In the genomic region with DNA sequence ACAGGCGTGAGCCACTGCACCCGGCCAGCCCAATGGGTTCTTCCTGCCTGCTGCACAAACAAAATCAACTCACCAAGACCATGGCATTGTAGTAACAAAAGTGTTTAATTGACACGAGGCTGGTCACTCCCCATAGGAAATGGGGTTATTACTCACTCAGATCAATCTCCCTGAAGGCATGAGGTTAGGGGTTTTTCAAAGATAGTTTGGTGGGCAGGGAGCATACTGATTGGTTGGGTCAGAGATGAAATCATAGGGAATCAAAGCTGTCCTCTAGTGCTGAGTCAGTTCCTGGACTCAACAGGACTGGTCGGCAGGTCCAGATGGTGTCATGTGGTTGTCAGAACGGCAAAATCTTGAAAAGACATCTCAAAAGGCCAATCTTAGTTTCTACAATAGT, we compare ENCODE assay signal across 21 cellular contexts.
A peak's percentile ranks its signal among the peaks of the same experiment; 100 is the strongest.
DNase-seq lines count a peak whose midpoint lies in the region; ATAC-seq, FAIRE-seq and TF ChIP-seq lines count a peak whose summit lies in the region.
"Had no signal": no experiment of that assay in that cellular context is flagged by ENCODE, and none has a peak within 500 bp of the region (broad histone marks: within the 10 kb centered on the region; RNA-seq: fewer than 3 reads in every experiment).

No MANE protein-coding gene starts in this region.

- dilution Hi-C loops in IMR-90 (cut with HindIII; ENCODE audit: low sequenced_read_pairs, unreplicated experiment), result no loop called here

- TF ChIP-seq POLR2A in IMR-90 (IDR thresholded peaks at IDR 0.05; ENCODE audit: low read depth, low read length) (no peak), K562 (conservative IDR thresholded peaks at IDR 0.05) (no peak)

- DNase-seq in EL, result peak; percentile 64
- peak; percentile 20 for DNase-seq in IMR-90
- DNase-seq in K562 (ENCODE audit: extremely low read depth in 1 of 4, low spot score in 3 of 4), result no peak
- no peak for DNase-seq in mesothelial cell of epicardium (ENCODE audit: low spot score in 2 of 2, unreplicated experiment in 2 of 2)
- DNase-seq in mucosa of gallbladder (ENCODE audit: low spot score), result no peak
- no peak for DNase-seq in NCI-H82 treated with DMSO at 0.1 percent for 48 hours (lab: John Stamatoyannopoulos, UW; ENCODE audit: unreplicated experiment)
- no peak for DNase-seq in dorsolateral prefrontal cortex
- DNase-seq: CD4-positive, alpha-beta T cell; cerebellar nuclear complex; DMS53; endodermal cell; kidney glomerular epithelial cell; NCI-H1105; NCI-H524; stimulated activated naive B cell treated with anti-CD40 and anti-IgM and Interleukin-4, amounts not matched to agents 10 μg/mL and 1 μg/mL and 100 μg/mL, for 72 hours; transverse colon had no signal

- no peak overlapping the region for H2AK5ac ChIP-seq in IMR-90 (ENCODE audit: low read depth, low read length)

- no CpG with 5 or more reads among the region's 5 CpGs for whole genome bisulfite sequencing in IMR-90 (ENCODE audit: extremely low coverage in 2 of 2, insufficient read length in 1 of 2), 2 experiments
- 50% methylated on average over 5 of the region's 5 CpGs for WGBS in K562 (ENCODE audit: insufficient coverage, low coverage, missing lambda C conversion rate)

- H2AK9ac ChIP-seq in IMR-90 (replicated peaks; ENCODE audit: low read depth, low read length, poor library complexity), result no peak overlapping the region

- H3K4me3 ChIP-seq in IMR-90 (ENCODE audit: insufficient read depth, low read depth, low read length), result no peak overlapping the region
- no peak overlapping the region for H3K4me3 ChIP-seq in K562
- no peak overlapping the region for H3K4me3 ChIP-seq in dorsolateral prefrontal cortex
- H3K4me3 ChIP-seq: neural progenitor cell, transverse colon had no signal

- BruUV-seq in IMR-90 (replicated peaks; lab: Mats Ljungman, UMichigan) (no TSS peak), K562 (replicated peaks; lab: Mats Ljungman, UMichigan) (no TSS peak)

- no peak overlapping the region for H4K8ac ChIP-seq in IMR-90 (ENCODE audit: low read depth in 2 of 2, low read length in 2 of 2)

- no peak overlapping the region for H3K9ac ChIP-seq in IMR-90 (ENCODE audit: low read depth, low read length)
- H3K9ac ChIP-seq in K562 (ENCODE audit: insufficient read depth in 1 of 2, low read depth in 2 of 2, low read length in 2 of 2), result no peak overlapping the region
- H3K9ac ChIP-seq: KMS-11, neural progenitor cell had no signal

- no peak overlapping the region for H3K56ac ChIP-seq in IMR-90 (ENCODE audit: extremely low read depth, insufficient read depth, low read length)

- no peaks in the 10 kb centered on the region for H3K9me1 ChIP-seq in IMR-90 (ENCODE audit: insufficient read depth, low read length)
- H3K9me1 ChIP-seq in K562 (ENCODE audit: control insufficient read depth, insufficient read depth, low read length), result no peaks in the 10 kb centered on the region

- FAIRE-seq in K562 (lab: Jason Lieb, UNC), result no peak

- TF ChIP-seq RAD21 in IMR-90 (IDR thresholded peaks at IDR 0.05; ENCODE audit: low read length) (no peak), K562 (CRISPR knock-in tag; conservative IDR thresholded peaks at IDR 0.05 in 1 of 2, IDR thresholded peaks at IDR 0.05 in 1 of 2) (no peak)

- no peak overlapping the region for H2BK5ac ChIP-seq in IMR-90 (ENCODE audit: low read depth, low read length, poor library complexity, severe bottlenecking)

- H3K36me3 ChIP-seq in IMR-90 (ENCODE audit: control insufficient read depth, insufficient read depth, low read length), result no peaks in the 10 kb centered on the region
- H3K36me3 ChIP-seq in K562 (ENCODE audit: control insufficient read depth, insufficient read depth, low read length), result no peaks in the 10 kb centered on the region; the same call in 2 of the 3 replicates
- H3K36me3 ChIP-seq: neural progenitor cell, transverse colon had no signal

- no peak overlapping the region for H2BK15ac ChIP-seq in IMR-90 (ENCODE audit: low read depth, low read length)

- no peak overlapping the region for H3K4me2 ChIP-seq in IMR-90 (ENCODE audit: low read depth, low read length)
- no peak overlapping the region for H3K4me2 ChIP-seq in K562 (ENCODE audit: insufficient read depth, low read length)
- H3K4me2 ChIP-seq: KMS-11, neural progenitor cell had no signal

- no peak overlapping the region for H4K5ac ChIP-seq in IMR-90 (ENCODE audit: low read depth, low read length)

- no peak overlapping the region for H3K4me3 Mint-ChIP-seq in mesothelial cell of epicardium
- H3K4me3 Mint-ChIP-seq: CD4-positive, alpha-beta T cell; endodermal cell; neural progenitor cell; stimulated activated naive B cell treated with anti-CD40 and anti-IgM and Interleukin-4, amounts not matched to agents 10 μg/mL and 1 μg/mL and 100 μg/mL, for 72 hours had no signal

- no peak overlapping the region for H2BK20ac ChIP-seq in IMR-90 (ENCODE audit: low read depth, low read length)

- H3K27ac Mint-ChIP-seq in mesothelial cell of epicardium, result peak overlapping the region; percentile 2
- H3K27ac Mint-ChIP-seq: activated T-helper 2 cell treated with anti-CD3 and anti-CD28 coated beads, Interferon-gamma antibody, Interleukin-2, Interleukin-4, amounts not matched to agents 10 μg/mL and 5 μg/mL and 100 μg/mL, durations not matched to agents 14 hours and 24 hours and 36 hours; CD4-positive, alpha-beta T cell; endodermal cell; neural progenitor cell; stimulated activated naive B cell treated with anti-CD40 and anti-IgM and Interleukin-4, amounts not matched to agents 10 μg/mL and 1 μg/mL and 100 μg/mL, for 72 hours had no signal

- H3K9me3 ChIP-seq in IMR-90 (ENCODE audit: control insufficient read depth, insufficient read depth, low read length), result no peaks in the 10 kb centered on the region; the same call in 1 of the 2 replicates
- no peaks in the 10 kb centered on the region; the same call in 1 of the 2 replicates for H3K9me3 ChIP-seq in K562 (replicated peaks; ENCODE audit: control insufficient read depth, insufficient read depth, low read depth, low read length)
- H3K9me3 ChIP-seq: transverse colon had no signal

- in situ Hi-C loops in IMR-90 (cut with MboI; ENCODE audit: low sequenced_read_pairs) (no loop called here), K562 (cut with MboI) (no loop called here)

- H2AFZ ChIP-seq in IMR-90 (replicated peaks; ENCODE audit: low read length, poor library complexity) (no peak overlapping the region), K562 (ENCODE audit: low read depth, low read length) (no peak overlapping the region)
- H2AFZ ChIP-seq: neural progenitor cell had no signal

- H3K36me3 Mint-ChIP-seq in mesothelial cell of epicardium, result peaks cover 3% of the 10 kb centered on the region

- peaks cover 15% of the 10 kb centered on the region for H3K9me3 Mint-ChIP-seq in mesothelial cell of epicardium

- H3K4ac ChIP-seq in IMR-90 (ENCODE audit: low read depth, low read length), result no peak overlapping the region

- H4K20me1 ChIP-seq in IMR-90 (ENCODE audit: insufficient read depth, low read length) (no peaks in the 10 kb centered on the region), K562 (replicated peaks; ENCODE audit: control insufficient read depth, insufficient read depth, low read length) (no peaks in the 10 kb centered on the region)

- H4K91ac ChIP-seq in IMR-90 (ENCODE audit: insufficient read depth, low read depth, low read length), result no peak overlapping the region

- POLR2A ChIA-PET in IMR-90 (lab: Charles Lee; ENCODE audit: unreplicated experiment) (no interaction called here), K562 (lab: Yijun Ruan, JAX) (no interaction called here)

- no peak for TF ChIP-seq EP300 in K562 (IDR thresholded peaks at IDR 0.05; ENCODE audit: low read length)

- H3K18ac ChIP-seq in IMR-90 (ENCODE audit: low read depth, low read length), result no peak overlapping the region

- ATAC-seq in IMR-90 (ENCODE audit: low read depth), result no peak
- ATAC-seq in K562, result no peak
- ATAC-seq in GM18520 (IDR thresholded peaks at IDR 0.05; ENCODE audit: unreplicated experiment), result no peak
- ATAC-seq: activated CD4-positive, CD25-positive, alpha-beta regulatory T cell treated with anti-CD3 and anti-CD28 coated beads, Interleukin-2, amount 50 U/mL, for 24 hours; stimulated activated naive B cell treated with anti-CD40 and anti-IgM and Interleukin-4, amounts not matched to agents 10 μg/mL and 1 μg/mL and 100 μg/mL, for 72 hours had no signal

- no peak overlapping the region for H3K23ac ChIP-seq in IMR-90 (ENCODE audit: low read depth, low read length)

- peaks cover 17% of the 10 kb centered on the region for H3K4me1 Mint-ChIP-seq in mesothelial cell of epicardium

- CTCF ChIA-PET in IMR-90 (lab: Yijun Ruan, JAX) (no interaction called here), K562 (lab: Yijun Ruan, JAX; ENCODE audit: low intra/inter-chr PET ratio) (no interaction called here)

- no peak overlapping the region for H3K14ac ChIP-seq in IMR-90 (replicated peaks; ENCODE audit: low read depth, low read length)

- intact Hi-C loops in IMR-90 (cut with micrococcal nuclease), result no loop called here
- intact Hi-C loops in K562 (cut with micrococcal nuclease), result no loop called here
- intact Hi-C loops in dorsolateral prefrontal cortex (cut with DNase I), result no loop called here

- no peaks in the 10 kb centered on the region for H3K27me3 Mint-ChIP-seq in mesothelial cell of epicardium (ENCODE audit: low read depth)
- H3K27me3 Mint-ChIP-seq: CD4-positive, alpha-beta T cell; stimulated activated naive B cell treated with anti-CD40 and anti-IgM and Interleukin-4, amounts not matched to agents 10 μg/mL and 1 μg/mL and 100 μg/mL, for 72 hours had no signal

- H2BK120ac ChIP-seq in IMR-90 (ENCODE audit: low read depth, low read length), result no peak overlapping the region

- no peak for TF ChIP-seq CTCF in IMR-90 (conservative IDR thresholded peaks at IDR 0.05; ENCODE audit: low read depth, low read length)
- TF ChIP-seq CTCF in K562 (IDR thresholded peaks at IDR 0.05 in 2 of 3, conservative IDR thresholded peaks at IDR 0.05 in 1 of 3; ENCODE audit: insufficient read depth in 2 of 3, low read depth in 1 of 3, low read length in 3 of 3), result no peak
- no peak for TF ChIP-seq CTCF in mesothelial cell of epicardium (IDR thresholded peaks at IDR 0.05; ENCODE audit: unreplicated experiment)
- TF ChIP-seq CTCF in dorsolateral prefrontal cortex (IDR thresholded peaks at IDR 0.05 in 54 of 56, conservative IDR thresholded peaks at IDR 0.05 in 2 of 56; ENCODE audit: low read depth in 1 of 56, partially characterized antibody in 56 of 56), result no peak

- no peak overlapping the region for H3K27ac ChIP-seq in IMR-90 (ENCODE audit: insufficient read depth, low read length)
- no peak overlapping the region for H3K27ac ChIP-seq in K562 (ENCODE audit: extremely low read depth, low read depth, low read length)
- no peak overlapping the region for H3K27ac ChIP-seq in dorsolateral prefrontal cortex
- H3K27ac ChIP-seq: KMS-11, neural progenitor cell, transverse colon had no signal

- peaks cover 2% of the 10 kb centered on the region; the same call in 1 of the 2 replicates for H3K27me3 ChIP-seq in IMR-90 (ENCODE audit: control insufficient read depth, insufficient read depth, low read length)
- no peaks in the 10 kb centered on the region for H3K27me3 ChIP-seq in K562 (ENCODE audit: control insufficient read depth in 2 of 2, insufficient read depth in 2 of 2, low read length in 2 of 2)
- no peaks in the 10 kb centered on the region for H3K27me3 ChIP-seq in dorsolateral prefrontal cortex
- H3K27me3 ChIP-seq: neural progenitor cell, transverse colon had no signal

- H3K79me1 ChIP-seq in IMR-90 (ENCODE audit: low read depth in 1 of 2, low read length in 2 of 2), result no peaks in the 10 kb centered on the region

- H3K79me2 ChIP-seq in K562 (ENCODE audit: control insufficient read depth, insufficient read depth, low read length), result no peaks in the 10 kb centered on the region

- H3K4me1 ChIP-seq in IMR-90 (ENCODE audit: control insufficient read depth, insufficient read depth, low read length) (no peaks in the 10 kb centered on the region), K562 (replicated peaks in 1 of 2; ENCODE audit: control insufficient read depth in 2 of 2, insufficient read depth in 2 of 2, low read length in 2 of 2) (peaks cover 0 to 5% of the 10 kb centered on the region in 2 experiments; a peak in 1 of 5 replicates)
- H3K4me1 ChIP-seq: transverse colon had no signal

Comparison
In these comparisons a context has a peak if more than half of its experiments do, and no peak if none do; other contexts are left out.
1. DNase-seq: peak in EL (single experiment) and IMR-90 (single experiment); none in K562 (0 of 4), mesothelial cell of epicardium (0 of 2), mucosa of gallbladder (single experiment), NCI-H82 treated with DMSO at 0.1 percent for 48 hours (single experiment) and dorsolateral prefrontal cortex (0 of 10).